9 cellular contexts compared by ENCODE assay signal in the genomic region with DNA sequence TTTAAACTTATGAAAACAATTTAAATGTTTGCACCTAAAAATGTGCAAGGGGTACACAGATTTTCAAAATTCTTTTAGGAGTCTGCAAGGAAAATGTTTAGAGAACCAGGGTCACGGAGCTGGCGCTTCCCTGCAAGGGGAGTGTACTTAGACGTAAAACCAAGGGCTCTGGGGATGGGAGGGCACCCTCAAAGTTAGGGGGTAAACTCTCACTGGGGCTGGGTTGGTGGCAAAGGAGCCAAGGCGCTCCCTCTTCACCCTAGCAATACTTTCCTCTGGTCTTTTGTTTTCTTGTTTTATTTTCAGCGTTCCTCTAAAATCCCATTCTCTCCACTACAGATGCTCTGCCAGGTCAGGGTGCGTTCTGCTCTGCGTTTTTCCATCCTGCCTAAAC. TPM values are rescaled to one million over a fixed set of nuclear protein-coding genes. Genes with fewer than 3 reads are reported as not detected.
DNase-seq lines count a peak whose midpoint lies in the region; ATAC-seq and TF ChIP-seq lines count a peak whose summit lies in the region.
"Had no signal": no experiment of that assay in that cellular context is flagged by ENCODE, and none has a peak within 500 bp of the region (broad histone marks: within the 10 kb centered on the region; RNA-seq: fewer than 3 reads in every experiment).

No MANE protein-coding gene starts in this region.

- H3K4me3 ChIP-seq in breast epithelium (peak overlapping the region; percentile 48 to 70 (median 61)), lower lobe of right lung (peak overlapping the region; percentile 61), transverse colon (peak overlapping the region; percentile 36 to 62 (median 46))

- H3K27ac ChIP-seq in breast epithelium, result peak overlapping the region; percentile 87 to 93
- peak overlapping the region; percentile 70 for H3K27ac ChIP-seq in lower lobe of right lung
- peak overlapping the region; percentile 73 to 84 (median 79) for H3K27ac ChIP-seq in transverse colon

- H3K36me3 Mint-ChIP-seq in activated CD4-positive, alpha-beta T cell treated with anti-CD3 and anti-CD28 coated beads, Interleukin-2, amount 10 ng/mL, durations not matched to agents 7 days and 5 days (ENCODE audit: low read depth), result no peaks in the 10 kb centered on the region

- DNase-seq in activated CD4-positive, alpha-beta T cell treated with anti-CD3 and anti-CD28 coated beads, Interleukin-2, amount 10 ng/mL, durations not matched to agents 7 days and 5 days, result no peak
- no peak for DNase-seq in activated CD4-positive, alpha-beta T cell treated with anti-CD3 and anti-CD28 coated beads for 1 hour
- DNase-seq in breast epithelium (ENCODE audit: low spot score in 2 of 2), result no peak
- no peak for DNase-seq in lower lobe of right lung
- no peak for DNase-seq in transverse colon
- no peak for DNase-seq in NCI-H2107 treated with DMSO at 0.1 percent for 48 hours (lab: John Stamatoyannopoulos, UW; ENCODE audit: unreplicated experiment)
- DNase-seq in NCI-H146 treated with DMSO at 0.1 percent for 48 hours (lab: John Stamatoyannopoulos, UW; ENCODE audit: unreplicated experiment), result no peak

- TF ChIP-seq CTCF in breast epithelium (IDR thresholded peaks at IDR 0.05) (no peak), lower lobe of right lung (IDR thresholded peaks at IDR 0.05) (no peak), transverse colon (IDR thresholded peaks at IDR 0.05) (no peak)

- CTCF ChIA-PET in activated CD4-positive, alpha-beta T cell treated with anti-CD3 and anti-CD28 coated beads, Interleukin-2, amount 10 ng/mL, durations not matched to agents 7 days and 5 days (lab: Charles Lee), result no interaction called here

- peak overlapping the region; percentile 82 for H3K4me3 Mint-ChIP-seq in activated CD4-positive, alpha-beta T cell treated with anti-CD3 and anti-CD28 coated beads, Interleukin-2, amount 10 ng/mL, durations not matched to agents 7 days and 5 days

- TF ChIP-seq EP300 in transverse colon (IDR thresholded peaks at IDR 0.05; ENCODE audit: low read depth), result no peak

- in situ Hi-C loops in transverse colon (cut with MboI; ENCODE audit: low pct_ligation_motif_present in 1 of 4, low pct_unique_long_range_greater_than_20kb in 1 of 4, low sequenced_read_pairs in 3 of 4), result no loop called here

- no peaks in the 10 kb centered on the region for H3K9me3 ChIP-seq in breast epithelium
- no peaks in the 10 kb centered on the region for H3K9me3 ChIP-seq in lower lobe of right lung
- no peaks in the 10 kb centered on the region for H3K9me3 ChIP-seq in transverse colon

- H3K9me3 Mint-ChIP-seq in activated CD4-positive, alpha-beta T cell treated with anti-CD3 and anti-CD28 coated beads, Interleukin-2, amount 10 ng/mL, durations not matched to agents 7 days and 5 days, result no peaks in the 10 kb centered on the region

- intact Hi-C loops in breast epithelium (cut with DNase I; ENCODE audit: low total_unique reads) (no loop called here), lower lobe of right lung (cut with DNase I) (no loop called here), transverse colon (cut with DNase I; ENCODE audit: low total_unique reads) (no loop called here)

- peak in 1 of 2 donors; percentile 18 for ATAC-seq in lower lobe of right lung
- no peak for ATAC-seq in GM18868 (IDR thresholded peaks at IDR 0.05; ENCODE audit: unreplicated experiment)

- H3K27ac Mint-ChIP-seq in activated CD4-positive, alpha-beta T cell treated with anti-CD3 and anti-CD28 coated beads, Interleukin-2, amount 10 ng/mL, durations not matched to agents 7 days and 5 days, result peak overlapping the region; percentile 20

- peaks cover 18% of the 10 kb centered on the region for H3K27me3 Mint-ChIP-seq in activated CD4-positive, alpha-beta T cell treated with anti-CD3 and anti-CD28 coated beads, Interleukin-2, amount 10 ng/mL, durations not matched to agents 7 days and 5 days

- H3K4me1 Mint-ChIP-seq in activated CD4-positive, alpha-beta T cell treated with anti-CD3 and anti-CD28 coated beads, Interleukin-2, amount 10 ng/mL, durations not matched to agents 7 days and 5 days, result peaks cover 12% of the 10 kb centered on the region

- POLR2A ChIA-PET in activated CD4-positive, alpha-beta T cell treated with anti-CD3 and anti-CD28 coated beads, Interleukin-2, amount 10 ng/mL, durations not matched to agents 7 days and 5 days (lab: Charles Lee), result no interaction called here

- 5 to 17% methylated on average over 5 to 7 of the region's 7 CpGs for WGBS in transverse colon (ENCODE audit: low coverage in 1 of 2), 2 donors

- H3K4me1 ChIP-seq in breast epithelium (no peaks in the 10 kb centered on the region), lower lobe of right lung (no peaks in the 10 kb centered on the region), transverse colon (peaks cover 5 to 16% (median 8%) of the 10 kb centered on the region in 4 donors)

- H3K36me3 ChIP-seq in breast epithelium, result no peaks in the 10 kb centered on the region
- H3K36me3 ChIP-seq in lower lobe of right lung, result no peaks in the 10 kb centered on the region
- no peaks in the 10 kb centered on the region for H3K36me3 ChIP-seq in transverse colon
- H3K36me3 ChIP-seq: BLaER1 treated with 17β-estradiol and CSF1 and Interleukin-3, amounts not matched to agents 10 nM and 100 nM had no signal

- H3K27me3 ChIP-seq in breast epithelium (no peaks in the 10 kb centered on the region), lower lobe of right lung (ENCODE audit: low read depth) (no peaks in the 10 kb centered on the region), transverse colon (peaks cover 11% of the 10 kb centered on the region)

- TF ChIP-seq POLR2A in breast epithelium (IDR thresholded peaks at IDR 0.05), result no peak
- TF ChIP-seq POLR2A in transverse colon (IDR thresholded peaks at IDR 0.05), result no peak

RNA-seq across cellular contexts. Expression of a gene that starts 20.0 kb away (rescaled TPM):
- not detected for total RNA-seq in activated CD4-positive, alpha-beta T cell treated with anti-CD3 and anti-CD28 coated beads, Interleukin-2, amount 10 ng/mL, durations not matched to agents 7 days and 5 days
- total RNA-seq in breast epithelium (not detected), lower lobe of right lung (not detected), transverse colon (not detected)

RNA-seq across cellular contexts. Expression of a gene that starts 42.9 kb away (rescaled TPM):
- total RNA-seq in activated CD4-positive, alpha-beta T cell treated with anti-CD3 and anti-CD28 coated beads, Interleukin-2, amount 10 ng/mL, durations not matched to agents 7 days and 5 days, result 1 to 10 TPM; 6.0 to 8.3 TPM
- total RNA-seq in breast epithelium, result 100 to 1,000 TPM in 2 of 3 donors, 10 to 100 TPM in 1; 90.7 to 302 (median 110) TPM
- 88.5 TPM for total RNA-seq in lower lobe of right lung
- 10 to 100 TPM in 3 of 4 donors, 1 to 10 TPM in 1; 8.2 to 58.1 (median 41.6) TPM for total RNA-seq in transverse colon

RNA-seq across cellular contexts. Expression of a gene that starts 43.0 kb away (rescaled TPM):
- 10 to 100 TPM in 1 of 2 experiments, 1 to 10 TPM in 1; 9.7 to 10.8 TPM for total RNA-seq in activated CD4-positive, alpha-beta T cell treated with anti-CD3 and anti-CD28 coated beads, Interleukin-2, amount 10 ng/mL, durations not matched to agents 7 days and 5 days
- 1 to 10 TPM; 4.9 to 9.0 (median 8.5) TPM for total RNA-seq in breast epithelium
- 9.5 TPM for total RNA-seq in lower lobe of right lung
- 1 to 10 TPM in 3 of 4 donors, not detected in 1; 1.2 to 3.2 (median 2.2) TPM for total RNA-seq in transverse colon
